ENCODE assay signal across 1 cellular context in the genomic region with DNA sequence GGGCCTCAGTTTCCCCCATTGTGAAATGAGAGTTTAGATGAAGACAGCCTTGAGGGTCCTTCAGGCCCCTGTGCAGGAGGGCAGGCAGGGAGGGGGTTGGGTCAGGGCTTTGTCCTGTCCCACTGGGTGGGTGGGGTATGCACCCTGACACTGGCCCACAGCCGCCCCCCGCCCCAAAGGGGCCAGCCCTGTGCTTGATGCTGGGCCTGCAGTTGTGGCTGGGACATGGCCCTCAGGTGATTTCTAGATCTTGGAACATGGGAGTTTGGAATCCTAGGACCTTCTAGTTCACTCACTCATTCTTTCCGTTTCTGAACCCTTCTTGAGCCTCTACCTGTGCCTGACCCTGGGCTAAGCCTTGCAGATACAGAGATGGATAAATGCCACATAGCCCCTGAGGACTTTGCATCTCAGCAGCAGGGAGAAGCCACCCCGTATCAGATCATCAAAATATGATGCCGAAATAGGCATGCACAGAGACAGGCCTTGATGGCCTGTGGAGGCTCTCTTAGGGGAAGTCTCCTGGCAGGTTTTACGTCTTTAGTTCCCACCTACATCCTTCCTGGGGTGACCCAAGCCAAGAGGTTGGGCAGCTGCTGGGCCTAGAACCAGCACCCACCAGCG.
TF ChIP-seq lines count a peak whose summit lies in the region.

No MANE protein-coding gene starts in this region.

TF ChIP-seq in SK-N-SH treated with all-trans-retinoic acid at 6 μM for 48 hours, 23 proteins besides CTCF, POLR2A, EP300 and RAD21 (continued from another document):
- TF ChIP-seq PATZ1 (CRISPR knock-in tag; IDR thresholded peaks at IDR 0.05; ENCODE audit: borderline replicate concordance): no peak
- no peak for TF ChIP-seq GLIS3 (CRISPR knock-in tag; IDR thresholded peaks at IDR 0.05)
- TF ChIP-seq, protein P1, sequence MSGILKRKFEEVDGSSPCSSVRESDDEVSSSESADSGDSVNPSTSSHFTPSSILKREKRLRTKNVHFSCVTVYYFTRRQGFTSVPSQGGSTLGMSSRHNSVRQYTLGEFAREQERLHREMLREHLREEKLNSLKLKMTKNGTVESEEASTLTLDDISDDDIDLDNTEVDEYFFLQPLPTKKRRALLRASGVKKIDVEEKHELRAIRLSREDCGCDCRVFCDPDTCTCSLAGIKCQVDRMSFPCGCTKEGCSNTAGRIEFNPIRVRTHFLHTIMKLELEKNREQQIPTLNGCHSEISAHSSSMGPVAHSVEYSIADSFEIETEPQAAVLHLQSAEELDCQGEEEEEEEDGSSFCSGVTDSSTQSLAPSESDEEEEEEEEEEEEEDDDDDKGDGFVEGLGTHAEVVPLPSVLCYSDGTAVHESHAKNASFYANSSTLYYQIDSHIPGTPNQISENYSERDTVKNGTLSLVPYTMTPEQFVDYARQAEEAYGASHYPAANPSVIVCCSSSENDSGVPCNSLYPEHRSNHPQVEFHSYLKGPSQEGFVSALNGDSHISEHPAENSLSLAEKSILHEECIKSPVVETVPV (CRISPR knock-in tag; IDR thresholded peaks at IDR 0.05): no peak
- no peak for TF ChIP-seq ZNF565 (CRISPR knock-in tag; conservative IDR thresholded peaks at IDR 0.05; ENCODE audit: low read depth)
- TF ChIP-seq ZNF70 (CRISPR knock-in tag; IDR thresholded peaks at IDR 0.05): no peak
- no peak for TF ChIP-seq ZNF8 (CRISPR knock-in tag; IDR thresholded peaks at IDR 0.05)
- no peak for TF ChIP-seq ZC3H10 (CRISPR knock-in tag; IDR thresholded peaks at IDR 0.05)
